6 cellular contexts compared by ENCODE assay signal in the genomic region with DNA sequence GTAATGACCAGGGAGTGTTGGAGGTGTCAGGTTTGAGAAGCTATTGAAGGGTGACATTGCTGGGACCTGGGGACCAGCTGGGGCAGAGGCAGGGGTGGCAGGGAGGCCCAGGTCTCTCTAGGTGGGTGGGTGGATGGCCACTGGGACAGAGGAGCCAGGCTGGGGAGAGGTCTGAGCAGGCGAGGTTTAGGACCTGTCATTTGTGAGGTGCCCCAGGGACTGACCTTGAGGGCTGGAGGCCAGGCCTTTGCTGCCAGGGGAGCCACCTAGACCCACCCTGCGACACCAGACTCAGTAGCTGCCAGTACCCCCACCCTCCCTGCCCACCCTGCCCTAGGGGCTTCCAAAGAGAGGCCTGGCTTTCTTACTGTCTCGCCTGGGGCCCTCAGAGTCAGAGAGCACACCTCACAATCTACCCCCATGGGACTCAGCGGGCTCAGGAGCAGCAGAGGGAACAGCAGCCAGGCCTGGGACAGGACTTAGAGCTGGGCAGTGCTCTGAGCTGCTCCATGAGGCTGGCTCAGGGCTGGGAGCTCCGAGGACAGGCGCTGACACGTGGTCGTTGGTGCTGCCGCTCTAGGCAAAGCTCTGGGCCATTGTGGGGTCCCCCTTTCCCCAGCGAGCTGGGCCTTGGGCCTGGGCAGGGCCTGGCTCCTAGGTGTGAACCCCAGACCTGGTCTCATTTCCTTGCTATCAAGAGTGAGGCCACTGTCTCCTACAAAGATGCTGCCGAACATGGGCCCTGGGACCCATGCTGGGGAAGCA.
"Had no signal": no experiment of that assay in that cellular context is flagged by ENCODE, and none has a peak within 500 bp of the region (broad histone marks: within the 10 kb centered on the region; RNA-seq: fewer than 3 reads in every experiment).

No MANE protein-coding gene starts in this region.

- H3K4me1 ChIP-seq: psoas muscle had no signal

- H3K36me3 ChIP-seq: cardiac muscle cell, suprapubic skin, upper lobe of left lung had no signal

- H3K9me3 ChIP-seq: psoas muscle, suprapubic skin, upper lobe of left lung had no signal

- H3K4me3 ChIP-seq: cardiac muscle cell, hepatocyte, lung, suprapubic skin had no signal

- H3K27ac ChIP-seq: cardiac muscle cell, hepatocyte, psoas muscle, suprapubic skin, upper lobe of left lung had no signal

- H3K27me3 ChIP-seq: cardiac muscle cell, hepatocyte, suprapubic skin, upper lobe of left lung had no signal
